Comparison of ENCODE assay signal across 1 cellular context in the genomic region with DNA sequence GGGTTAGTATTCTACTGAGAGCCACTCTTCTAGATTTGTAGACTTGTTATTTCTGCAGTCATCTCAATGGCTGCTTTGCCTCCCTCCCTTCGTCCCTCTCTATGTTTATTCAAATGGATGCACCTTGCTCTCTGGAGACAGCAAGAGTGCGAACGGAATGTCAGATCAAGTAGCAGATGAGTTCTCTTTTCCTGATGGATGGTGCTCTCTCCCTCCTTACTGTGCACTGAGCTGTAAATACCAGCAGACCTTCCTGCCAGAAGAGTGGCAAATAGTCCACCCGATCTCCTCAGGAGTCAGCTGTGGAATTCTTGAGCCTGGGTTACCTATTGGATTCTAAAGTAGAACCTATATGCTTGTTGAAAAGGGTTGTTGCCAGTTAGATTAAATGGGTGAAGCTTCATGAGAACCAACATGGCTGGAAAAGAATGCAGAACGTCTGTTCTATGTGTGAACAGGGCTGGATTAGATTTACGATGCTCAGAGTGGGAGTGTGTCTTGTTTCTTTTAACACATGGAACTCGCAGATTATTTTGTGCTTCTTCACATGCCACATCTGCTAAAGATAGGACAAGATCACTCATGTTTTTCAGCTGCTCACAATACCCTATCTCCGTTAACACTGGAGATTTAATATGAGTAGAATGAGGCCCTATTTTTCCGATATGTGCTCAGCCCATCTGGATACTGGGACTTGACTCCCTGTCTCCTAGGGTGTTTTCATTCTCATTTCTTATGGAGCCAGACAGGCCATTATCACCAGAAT.
TF ChIP-seq lines count a peak whose summit lies in the region.

No MANE protein-coding gene starts in this region.

TF ChIP-seq in HepG2, 621 proteins besides CTCF, POLR2A, EP300 and RAD21:
- TF ChIP-seq HNF4A (CRISPR knock-in tag; IDR thresholded peaks at IDR 0.05) = 0 out of 2 replicates have a peak, but pooled peaks have one; percentile 18
- TF ChIP-seq CREB1 (IDR thresholded peaks at IDR 0.05) = no peak
- TF ChIP-seq CREB1 (CRISPR knock-in tag; IDR thresholded peaks at IDR 0.05) = no peak
